In the genomic region with DNA sequence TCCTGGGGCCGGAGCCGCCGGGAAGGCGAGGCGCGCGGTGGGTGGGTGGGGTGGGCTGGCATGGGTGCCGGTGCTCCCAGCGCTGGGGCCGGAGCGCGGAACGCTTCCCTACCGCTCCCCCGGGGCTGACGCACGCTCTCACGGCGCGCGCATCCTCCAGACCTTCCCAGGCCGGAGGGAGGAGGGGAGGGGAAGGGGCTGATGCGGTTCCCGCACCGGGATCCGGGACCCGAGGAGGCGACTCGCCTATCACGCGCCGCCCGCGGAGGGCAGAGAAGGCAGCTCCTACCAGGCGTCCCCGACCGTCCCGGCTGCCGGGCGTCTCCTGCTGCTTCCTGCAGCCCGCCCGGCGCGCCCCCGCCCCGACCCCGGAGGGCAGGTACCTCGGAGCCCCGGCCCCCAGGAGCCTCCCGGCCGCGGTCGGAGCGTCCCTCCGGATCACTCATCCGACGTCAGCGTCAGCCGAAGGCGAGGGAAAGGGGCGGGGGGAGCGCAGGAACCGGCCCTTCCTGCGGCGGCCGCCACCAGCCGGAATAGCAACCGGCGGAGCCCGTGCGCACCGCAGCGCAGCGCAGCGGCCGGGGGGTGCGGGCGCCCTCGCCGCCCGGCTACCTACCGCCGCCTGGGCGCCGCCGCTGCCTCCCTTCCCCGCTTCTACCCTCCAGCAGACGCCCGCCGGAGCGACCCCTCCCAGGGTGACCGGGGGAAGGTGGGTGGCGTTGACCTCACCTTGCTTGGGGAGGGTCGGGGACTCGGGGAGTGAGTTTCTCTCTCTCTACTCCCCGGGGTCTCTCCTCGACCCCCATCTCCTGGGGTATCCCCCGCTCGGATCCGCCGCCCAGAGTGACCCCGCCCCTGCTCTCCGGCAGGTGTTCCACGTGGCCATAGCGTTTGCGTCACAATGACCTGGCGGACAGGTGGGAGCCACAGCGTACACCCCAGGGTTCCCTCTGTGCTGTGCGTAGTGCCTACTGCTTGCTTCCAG, we compare ENCODE assay signal across 8 cellular contexts. TPM values are rescaled to one million over a fixed set of nuclear protein-coding genes. Genes with fewer than 3 reads are reported as not detected.
A peak's percentile ranks its signal among the peaks of the same experiment; 100 is the strongest.
DNase-seq lines count a peak whose midpoint lies in the region; ATAC-seq, FAIRE-seq and TF ChIP-seq lines count a peak whose summit lies in the region.

A gene (minus strand): TSS at position 457 of the 985 bp plus-strand sequence. CDS start 26,241 bp downstream, outside the sequence.

- CTCF ChIA-PET in A549 (lab: Yijun Ruan, JAX) = interaction anchor here (0.8 to 1.8 kb wide), 2 partner anchors 34 to 581 kb away, joined by 3 to 5 read pairs; no protein-coding TSS in a partner anchor

- TF ChIP-seq EP300 in A549 (IDR thresholded peaks at IDR 0.05) = no peak

- no peak within 1 kb of the TSS for H3K27ac Mint-ChIP-seq in activated naive CD4-positive, alpha-beta T cell treated with anti-CD3 and anti-CD28 coated beads, Interleukin-2, amount 50 U/mL, for 24 hours
- H3K27ac Mint-ChIP-seq in neural progenitor cell = no peak within 1 kb of the TSS

- TF ChIP-seq RAD21 in A549 (conservative IDR thresholded peaks at IDR 0.05 in 1 of 2, IDR thresholded peaks at IDR 0.05 in 1 of 2) = no peak

- peak; percentile 39 to 45 for DNase-seq in A549 (ENCODE audit: low read depth in 1 of 2, low spot score in 1 of 2)
- peak; percentile 33 for DNase-seq in GM12892 (ENCODE audit: insufficient read length)
- DNase-seq in NCI-H510A treated with DMSO at 0.1 percent for 48 hours (lab: John Stamatoyannopoulos, UW) = peak; percentile 91
- DNase-seq in glomerular endothelial cell (ENCODE audit: extremely low read depth, low read depth, low spot score) = no peak
- DNase-seq in neural progenitor cell (ENCODE audit: low spot score) = peak; percentile 91
- DNase-seq in stimulated activated naive CD4-positive, alpha-beta T cell treated with Interleukin-2 at 50 U/mL for 16 hours (lab: John Stamatoyannopoulos, UW) = no peak

- no peaks in the 10 kb centered on the region for H3K36me3 Mint-ChIP-seq in activated naive CD4-positive, alpha-beta T cell treated with anti-CD3 and anti-CD28 coated beads, Interleukin-2, amount 50 U/mL, for 24 hours
- H3K36me3 Mint-ChIP-seq in neural progenitor cell = no peaks in the 10 kb centered on the region

- peak within 1 kb of the TSS; percentile 82 for H3K4me2 ChIP-seq in A549
- peak within 1 kb of the TSS; percentile 90 for H3K4me2 ChIP-seq in neural progenitor cell

- FAIRE-seq in A549 (lab: Jason Lieb, UNC) (no peak), GM12892 (lab: Jason Lieb, UNC) (no peak)

- no peaks in the 10 kb centered on the region for H3K36me3 ChIP-seq in neural progenitor cell

- H3K27me3 Mint-ChIP-seq in activated naive CD4-positive, alpha-beta T cell treated with anti-CD3 and anti-CD28 coated beads, Interleukin-2, amount 50 U/mL, for 24 hours = peaks cover 43% of the 10 kb centered on the region
- H3K27me3 Mint-ChIP-seq in neural progenitor cell (ENCODE audit: insufficient read depth, low read depth) = peaks cover 25% of the 10 kb centered on the region

- no peaks in the 10 kb centered on the region for H3F3A ChIP-seq in neural progenitor cell (ENCODE audit: low read depth)

- peak within 1 kb of the TSS; percentile 78 for H3K4me3 Mint-ChIP-seq in activated naive CD4-positive, alpha-beta T cell treated with anti-CD3 and anti-CD28 coated beads, Interleukin-2, amount 50 U/mL, for 24 hours
- H3K4me3 Mint-ChIP-seq in neural progenitor cell = peak within 1 kb of the TSS; percentile 85

- peak within 1 kb of the TSS; percentile 97 for H2AFZ ChIP-seq in neural progenitor cell (replicated peaks)

- H3K9ac ChIP-seq in neural progenitor cell = no peak within 1 kb of the TSS

- H3K4me1 Mint-ChIP-seq in activated naive CD4-positive, alpha-beta T cell treated with anti-CD3 and anti-CD28 coated beads, Interleukin-2, amount 50 U/mL, for 24 hours = peaks cover 8% of the 10 kb centered on the region
- H3K4me1 Mint-ChIP-seq in neural progenitor cell = peaks cover 10% of the 10 kb centered on the region

- ATAC-seq in A549 = peak; percentile 85 to 89
- peak; percentile 53 for ATAC-seq in HG03103 (IDR thresholded peaks at IDR 0.05; ENCODE audit: low read depth, unreplicated experiment)

- H3K27me3 ChIP-seq in neural progenitor cell = peaks cover 42% of the 10 kb centered on the region

- H3K27ac ChIP-seq in A549 = peak within 1 kb of the TSS; percentile 55 to 83; a peak in 5 of 6 replicates
- H3K27ac ChIP-seq in neural progenitor cell = no peak within 1 kb of the TSS

- TF ChIP-seq POLR2A in A549 (IDR thresholded peaks at IDR 0.05; ENCODE audit: low read length) (no peak), GM12892 (IDR thresholded peaks at IDR 0.05; ENCODE audit: low read depth, low read length) (no peak)

- H3K9me3 ChIP-seq in A549 (no peaks in the 10 kb centered on the region; the same call in 2 of the 3 replicates), neural progenitor cell (ENCODE audit: low read depth) (no peaks in the 10 kb centered on the region)

- no peaks in the 10 kb centered on the region for H3K4me1 ChIP-seq in A549
- H3K4me1 ChIP-seq in neural progenitor cell = no peaks in the 10 kb centered on the region

- WGBS in A549 (ENCODE audit: missing lambda C conversion rate) = 13% methylated on average over 12 of the region's 109 CpGs

- H3K79me2 ChIP-seq in neural progenitor cell (ENCODE audit: low read depth) = no peaks in the 10 kb centered on the region

- TF ChIP-seq CTCF in A549 (IDR thresholded peaks at IDR 0.05) (no peak), neural progenitor cell (IDR thresholded peaks at IDR 0.05) (peak; percentile 13)

- H4K20me1 ChIP-seq in neural progenitor cell (ENCODE audit: low read depth) = no peaks in the 10 kb centered on the region

- H3K4me3 ChIP-seq in A549 = peak within 1 kb of the TSS; percentile 56
- peak within 1 kb of the TSS; percentile 77 for H3K4me3 ChIP-seq in neural progenitor cell

- POLR2A ChIA-PET in A549 (lab: Yijun Ruan, JAX) = no interaction called here

- peaks cover 4% of the 10 kb centered on the region for H3K9me3 Mint-ChIP-seq in activated naive CD4-positive, alpha-beta T cell treated with anti-CD3 and anti-CD28 coated beads, Interleukin-2, amount 50 U/mL, for 24 hours
- no peaks in the 10 kb centered on the region for H3K9me3 Mint-ChIP-seq in neural progenitor cell

TF ChIP-seq in A549, 52 proteins besides CTCF, POLR2A, EP300 and RAD21:
- TF ChIP-seq TP53 (CRISPR knock-in tag; IDR thresholded peaks at IDR 0.05) (no peak), POLR2AphosphoS2 (conservative IDR thresholded peaks at IDR 0.05; ENCODE audit: low read length) (no peak), CBX8 (IDR thresholded peaks at IDR 0.05) (no peak), JUNB (IDR thresholded peaks at IDR 0.05) (no peak), EHF (CRISPR knock-in tag; IDR thresholded peaks at IDR 0.05) (no peak), CEBPB (IDR thresholded peaks at IDR 0.05) (no peak), ZC3H11A (IDR thresholded peaks at IDR 0.05) (no peak), GATA3 (IDR thresholded peaks at IDR 0.05; ENCODE audit: borderline replicate concordance) (no peak)

RNA-seq across cellular contexts. Expression of the gene that starts here (rescaled TPM):
- polyA plus RNA-seq in A549 (2011; rRNA removed) = 1.6 and 2.0 TPM in 2 replicates
- 0.15 and 0.18 TPM in 2 replicates for polyA plus RNA-seq in A549 (2012; cell fraction: cytosol; rRNA removed)
- polyA plus RNA-seq in A549 (2012; cell fraction: nucleus; rRNA removed) = 0.12 TPM in 2 replicates
- polyA plus RNA-seq in A549 (2017; fragmentation: RNase III; extraction: RNeasy Plus Mini Kit Qiagen cat#74134 plus additional on column Dnase treatment) = 0.66 to 0.84 TPM (median 0.72 TPM) in 3 replicates
- polyA minus RNA-seq in A549 (2011; rRNA and poly(A)+ RNA removed) = 0.95 and 1.1 TPM in 2 replicates
- 4.3 TPM for polyA plus RNA-seq in GM12892 (2012; ENCODE audit: missing spikeins)
- 26.6 and 43.2 TPM in 2 replicates for total RNA-seq in glomerular endothelial cell
- total RNA-seq in neural progenitor cell (ENCODE audit: low replicate concordance) = 5.8 and 13.1 TPM in 2 replicates

Comparison
In these comparisons a context has a peak if more than half of its experiments do, and no peak if none do; other contexts are left out.
1. DNase-seq: peak in A549 (2 of 2), GM12892 (single experiment), NCI-H510A treated with DMSO at 0.1 percent for 48 hours (single experiment) and neural progenitor cell (single experiment); none in glomerular endothelial cell (single experiment) and stimulated activated naive CD4-positive, alpha-beta T cell treated with Interleukin-2 at 50 U/mL for 16 hours (single experiment).